Comparison of ENCODE assay signal across 11 cellular contexts in the genomic region with DNA sequence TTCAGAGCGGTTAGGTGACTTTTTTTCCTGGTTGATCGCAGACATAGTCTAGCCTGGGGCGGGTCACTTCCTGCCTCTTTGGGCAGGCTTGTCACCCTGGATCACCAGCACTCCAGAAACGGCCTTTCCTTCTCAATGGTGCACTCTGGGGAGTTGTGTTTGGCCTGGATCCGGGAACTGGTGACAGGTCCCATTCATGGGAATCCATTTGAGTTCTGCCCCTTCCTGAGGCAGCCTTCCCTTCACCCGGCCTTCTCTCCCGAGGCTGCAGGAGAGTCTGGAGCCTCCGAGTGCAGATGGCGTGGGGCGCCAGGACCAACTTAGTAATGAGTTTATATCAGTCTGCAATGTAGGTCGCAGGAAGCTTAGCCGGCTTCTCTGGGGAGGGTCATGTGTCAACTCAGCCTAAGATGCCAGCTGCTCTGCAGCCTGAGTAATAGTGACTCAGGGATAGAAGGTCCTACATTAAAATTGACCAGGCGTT. TPM values are rescaled to one million over a fixed set of nuclear protein-coding genes. Genes with fewer than 3 reads are reported as not detected.
DNase-seq lines count a peak whose midpoint lies in the region; ATAC-seq and TF ChIP-seq lines count a peak whose summit lies in the region.
"Had no signal": no experiment of that assay in that cellular context is flagged by ENCODE, and none has a peak within 500 bp of the region (broad histone marks: within the 10 kb centered on the region; RNA-seq: fewer than 3 reads in every experiment).

No MANE protein-coding gene starts in this region.

- H3K9me2 ChIP-seq in MM.1S (replicated peaks; ENCODE audit: insufficient read depth, low read length) = no peaks in the 10 kb centered on the region

- CTCF ChIA-PET in activated CD4-positive, alpha-beta memory T cell treated with anti-CD3 and anti-CD28 coated beads, Interleukin-2, amount 10 ng/mL, durations not matched to agents 7 days and 5 days (lab: Charles Lee) = interaction anchor here (1.3 to 1.4 kb wide), 2 partner anchors 124 to 153 kb away, joined by 4 to 5 read pairs; no protein-coding TSS in a partner anchor

- H4K20me1 ChIP-seq in MM.1S (ENCODE audit: insufficient read depth, low read length) = no peaks in the 10 kb centered on the region

- H3K27ac ChIP-seq in cardiac muscle cell = peak overlapping the region; percentile 51
- peak overlapping the region; percentile 91 to 97 for H3K27ac ChIP-seq in thoracic aorta
- H3K27ac ChIP-seq in MM.1S (ENCODE audit: low read length) = no peak overlapping the region
- H3K27ac ChIP-seq: KMS-11, right lobe of liver had no signal

- no peak overlapping the region for H3K4me2 ChIP-seq in MM.1S (ENCODE audit: low read depth, low read length)
- H3K4me2 ChIP-seq: KMS-11 had no signal

- POLR2A ChIA-PET in activated CD4-positive, alpha-beta memory T cell treated with anti-CD3 and anti-CD28 coated beads, Interleukin-2, amount 10 ng/mL, durations not matched to agents 7 days and 5 days (lab: Charles Lee) = interaction anchor here (1.1 to 2.1 kb wide), 3 partner anchors 18 to 43 kb away, joined by 3 to 9 read pairs (median 3); no protein-coding TSS in a partner anchor

- H3K79me2 ChIP-seq in MM.1S (ENCODE audit: low read length) = no peaks in the 10 kb centered on the region

- H3K9ac ChIP-seq in MM.1S (ENCODE audit: low read length) = no peak overlapping the region
- H3K9ac ChIP-seq: KMS-11 had no signal

- H3K4me1 ChIP-seq in cardiac muscle cell (ENCODE audit: low read depth) (peaks cover 25% of the 10 kb centered on the region), thoracic aorta (ENCODE audit: control insufficient read depth in 1 of 2, low read depth in 2 of 2) (peaks cover 49 to 84% of the 10 kb centered on the region in 2 donors), MM.1S (ENCODE audit: low read length) (no peaks in the 10 kb centered on the region)

- no peaks in the 10 kb centered on the region for H3F3A ChIP-seq in MM.1S (ENCODE audit: insufficient read depth, low read length)

- H3K4me3 Mint-ChIP-seq in activated CD4-positive, alpha-beta memory T cell treated with anti-CD3 and anti-CD28 coated beads, Interleukin-2, amount 10 ng/mL, durations not matched to agents 7 days and 5 days = no peak overlapping the region

- H3K27me3 ChIP-seq in cardiac muscle cell = no peaks in the 10 kb centered on the region
- H3K27me3 ChIP-seq in thoracic aorta (replicated peaks; ENCODE audit: insufficient read depth) = no peaks in the 10 kb centered on the region
- H3K27me3 ChIP-seq in MM.1S (replicated peaks; ENCODE audit: insufficient read depth, low read length) = no peaks in the 10 kb centered on the region
- H3K27me3 ChIP-seq: right lobe of liver had no signal

- H3K36me3 ChIP-seq in cardiac muscle cell (peaks cover 17% of the 10 kb centered on the region), thoracic aorta (peaks cover 22% of the 10 kb centered on the region), MM.1S (replicated peaks; ENCODE audit: insufficient read depth, low read length) (no peaks in the 10 kb centered on the region)
- H3K36me3 ChIP-seq: right lobe of liver had no signal

- H3K4me3 ChIP-seq in cardiac muscle cell = no peak overlapping the region
- peak overlapping the region; percentile 27 for H3K4me3 ChIP-seq in thoracic aorta
- H3K4me3 ChIP-seq in MM.1S (ENCODE audit: low read length) = no peak overlapping the region
- H3K4me3 ChIP-seq: right lobe of liver had no signal

- peaks cover 62% of the 10 kb centered on the region for H3K4me1 Mint-ChIP-seq in activated CD4-positive, alpha-beta memory T cell treated with anti-CD3 and anti-CD28 coated beads, Interleukin-2, amount 10 ng/mL, durations not matched to agents 7 days and 5 days

- no peak for TF ChIP-seq CTCF in cardiac muscle cell (IDR thresholded peaks at IDR 0.05; ENCODE audit: low read depth, low read length)
- TF ChIP-seq CTCF in thoracic aorta (IDR thresholded peaks at IDR 0.05) = no peak
- TF ChIP-seq CTCF in MM.1S (IDR thresholded peaks at IDR 0.05; ENCODE audit: low read length) = no peak

- H3K27me3 Mint-ChIP-seq in activated CD4-positive, alpha-beta memory T cell treated with anti-CD3 and anti-CD28 coated beads, Interleukin-2, amount 10 ng/mL, durations not matched to agents 7 days and 5 days = no peaks in the 10 kb centered on the region

- no peak overlapping the region for H2AFZ ChIP-seq in MM.1S (ENCODE audit: low read length)

- peak overlapping the region; percentile 61 for H3K27ac Mint-ChIP-seq in activated CD4-positive, alpha-beta memory T cell treated with anti-CD3 and anti-CD28 coated beads, Interleukin-2, amount 10 ng/mL, durations not matched to agents 7 days and 5 days

- ATAC-seq in thoracic aorta (ENCODE audit: insufficient number of reproducible peaks, low FRiP score, low read depth) (peak; percentile 69), HG03565 (IDR thresholded peaks at IDR 0.05; ENCODE audit: unreplicated experiment) (no peak)

- H3K36me3 Mint-ChIP-seq in activated CD4-positive, alpha-beta memory T cell treated with anti-CD3 and anti-CD28 coated beads, Interleukin-2, amount 10 ng/mL, durations not matched to agents 7 days and 5 days (ENCODE audit: low read depth) = peaks cover 51% of the 10 kb centered on the region

- H3K9me3 ChIP-seq in cardiac muscle cell (ENCODE audit: low read depth) (no peaks in the 10 kb centered on the region), thoracic aorta (no peaks in the 10 kb centered on the region), MM.1S (replicated peaks; ENCODE audit: insufficient read depth, low read length) (no peaks in the 10 kb centered on the region)
- H3K9me3 ChIP-seq: right lobe of liver had no signal

- H3K9me3 Mint-ChIP-seq in activated CD4-positive, alpha-beta memory T cell treated with anti-CD3 and anti-CD28 coated beads, Interleukin-2, amount 10 ng/mL, durations not matched to agents 7 days and 5 days = no peaks in the 10 kb centered on the region

- peak; percentile 8 for DNase-seq in NCI-H510A treated with DMSO at 0.1 percent for 48 hours (lab: John Stamatoyannopoulos, UW)
- no peak for DNase-seq in NCI-H510A (lab: John Stamatoyannopoulos, UW)
- peak; percentile 26 for DNase-seq in activated CD4-positive, alpha-beta memory T cell treated with anti-CD3 and anti-CD28 coated beads, Interleukin-2, amount 10 ng/mL, durations not matched to agents 7 days and 5 days
- DNase-seq in cardiac muscle cell (ENCODE audit: low read depth in 1 of 2, low spot score in 1 of 2) = peak in 1 of 2 donors; percentile 61
- peak; percentile 66 for DNase-seq in thoracic aorta (ENCODE audit: low spot score)
- no peak for DNase-seq in MM.1S
- DNase-seq in epidermal melanocyte (ENCODE audit: insufficient read length, low spot score) = no peak
- DNase-seq: right lobe of liver had no signal

RNA-seq across cellular contexts. Expression of a gene that starts 54.2 kb away (rescaled TPM):
- not detected for total RNA-seq in activated CD4-positive, alpha-beta memory T cell treated with anti-CD3 and anti-CD28 coated beads, Interleukin-2, amount 10 ng/mL, durations not matched to agents 7 days and 5 days
- total RNA-seq in cardiac muscle cell = not detected in 2 replicates
- 0.26 and 0.53 TPM in 2 replicates for polyA plus RNA-seq in cardiac muscle cell
- under 1 TPM in 1 of 2 donors, not detected in 1; 0.27 TPM for total RNA-seq in thoracic aorta
- total RNA-seq: T-helper 2 cell treated with Interferon-gamma antibody and Interleukin-4, amounts not matched to agents 100 ng/mL and 5 ng/mL, for 36 hours had no signal

Comparison
In these comparisons a context has a peak if more than half of its experiments do, and no peak if none do; other contexts are left out.
1. DNase-seq: peak in NCI-H510A treated with DMSO at 0.1 percent for 48 hours (single experiment), activated CD4-positive, alpha-beta memory T cell treated with anti-CD3 and anti-CD28 coated beads, Interleukin-2, amount 10 ng/mL, durations not matched to agents 7 days and 5 days (single experiment) and thoracic aorta (single experiment); none in NCI-H510A (single experiment), MM.1S (single experiment) and epidermal melanocyte (single experiment).